ENCODE assay signal across 27 cellular contexts in the genomic region with DNA sequence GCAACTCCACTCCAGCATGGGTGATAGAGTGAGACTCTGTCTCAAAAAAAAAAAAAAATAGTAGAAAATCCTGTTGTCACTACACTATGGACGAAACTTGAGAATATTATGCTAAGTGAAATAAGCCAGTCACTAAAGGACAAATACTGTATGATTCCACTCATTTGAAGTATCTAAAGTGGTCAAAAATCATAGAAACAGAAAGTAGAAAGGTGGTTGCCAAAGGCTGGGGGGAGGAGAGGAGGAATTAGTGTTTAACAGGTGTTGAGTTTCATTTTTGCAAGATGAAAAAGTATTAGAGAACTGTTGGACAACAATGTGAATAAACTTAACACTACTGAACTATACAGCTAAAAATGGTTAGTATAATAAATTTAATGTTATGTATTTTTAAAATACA.
DNase-seq lines count a peak whose midpoint lies in the region; ATAC-seq and TF ChIP-seq lines count a peak whose summit lies in the region.
"Had no signal": no experiment of that assay in that cellular context is flagged by ENCODE, and none has a peak within 500 bp of the region (broad histone marks: within the 10 kb centered on the region; RNA-seq: fewer than 3 reads in every experiment).

No MANE protein-coding gene starts in this region.

- peaks cover 54% of the 10 kb centered on the region for H3K27me3 Mint-ChIP-seq in T-helper 17 cell

- peaks cover 5% of the 10 kb centered on the region for H3K4me1 Mint-ChIP-seq in T-helper 17 cell

- peaks cover 9% of the 10 kb centered on the region for H3K4me1 ChIP-seq in left ventricle myocardium inferior
- H3K4me1 ChIP-seq: A549, foreskin keratinocyte, pancreas had no signal

- no peak overlapping the region for H3K27ac ChIP-seq in left ventricle myocardium inferior (replicated peaks)
- H3K27ac ChIP-seq: A549; BLaER1 treated with 17β-estradiol and CSF1 and Interleukin-3, amounts not matched to agents 10 nM and 100 nM; brain microvascular endothelial cell; coronary artery; foreskin keratinocyte; pancreas had no signal

- TF ChIP-seq CTCF in GM12865 (IDR thresholded peaks at IDR 0.05; ENCODE audit: insufficient read depth, low read depth, low read length, missing control alignments) (no peak), left ventricle myocardium inferior (IDR thresholded peaks at IDR 0.05; ENCODE audit: borderline replicate concordance) (no peak)

- no peaks in the 10 kb centered on the region for H3K36me3 ChIP-seq in left ventricle myocardium inferior
- H3K36me3 ChIP-seq: BLaER1 treated with 17β-estradiol and CSF1 and Interleukin-3, amounts not matched to agents 10 nM and 100 nM; brain microvascular endothelial cell; pancreas had no signal

- DNase-seq in GM12865 (ENCODE audit: low read depth) (peak; percentile 63), left ventricle myocardium inferior (no peak), kidney glomerular epithelial cell (lab: John Stamatoyannopoulos, UW) (no peak), T-helper 17 cell (no peak)
- DNase-seq in NK-92 treated with Interleukin-12 subunit alpha and Interleukin-12 subunit beta, amount 100 ng/mL, for 24 hours (lab: John Stamatoyannopoulos, UW): no peak
- DNase-seq: activated B cell treated with CpG ODN at 0.5 μM for 24 hours; activated CD8-positive, alpha-beta memory T cell treated with anti-CD3 and anti-CD28 coated beads for 24 hours; activated naive CD8-positive, alpha-beta T cell treated with anti-CD3 and anti-CD28 coated beads, Interleukin-2, amount 10 ng/mL, durations not matched to agents 7 days and 5 days; brain microvascular endothelial cell; foreskin keratinocyte; hippocampal formation; islet precursor cell; naive thymus-derived CD4-positive, alpha-beta T cell; NCI-H526; pancreas; SIG-M5; stimulated activated naive CD8-positive, alpha-beta T cell treated with anti-CD3 and anti-CD28 coated beads, Interleukin-15, amount 100 ng/mL, for 72 hours; trophoblast cell had no signal

- intact Hi-C loops in left ventricle myocardium inferior (cut with micrococcal nuclease): loop anchor here (10.0 kb wide), 1 partner anchor 569 kb away; no protein-coding TSS in a partner anchor

- H3K9me3 ChIP-seq in left ventricle myocardium inferior (replicated peaks): peaks cover 11% of the 10 kb centered on the region
- no peaks in the 10 kb centered on the region for H3K9me3 ChIP-seq in T-helper 17 cell (ENCODE audit: control insufficient read depth, low read length, poor library complexity, severe bottlenecking)
- H3K9me3 ChIP-seq: A549, pancreas had no signal

- H3K4me3 ChIP-seq in GM12865 (ENCODE audit: low read depth, low read length) (no peak overlapping the region), left ventricle myocardium inferior (no peak overlapping the region)
- H3K4me3 ChIP-seq: A549; BLaER1 treated with 17β-estradiol and CSF1 and Interleukin-3, amounts not matched to agents 10 nM and 100 nM; coronary artery; pancreas had no signal

- ATAC-seq in GM19025 (IDR thresholded peaks at IDR 0.05; ENCODE audit: low read depth, unreplicated experiment) (peak; percentile 75), GM21723 (IDR thresholded peaks at IDR 0.05; ENCODE audit: unreplicated experiment) (peak; percentile 65), HG03135 (IDR thresholded peaks at IDR 0.05; ENCODE audit: unreplicated experiment) (peak; percentile 82), T-helper 17 cell (no peak)
- ATAC-seq: A549; foreskin keratinocyte; HCT116; naive thymus-derived CD4-positive, alpha-beta T cell; pancreas; stimulated activated naive CD8-positive, alpha-beta T cell treated with anti-CD3 and anti-CD28 coated beads, Interleukin-15, amount 100 ng/mL, for 72 hours had no signal

- H3K4me3 Mint-ChIP-seq in T-helper 17 cell: no peak overlapping the region
- H3K4me3 Mint-ChIP-seq: activated B cell treated with CpG ODN at 0.5 μM for 24 hours; activated naive CD8-positive, alpha-beta T cell treated with anti-CD3 and anti-CD28 coated beads, Interleukin-2, amount 10 ng/mL, durations not matched to agents 7 days and 5 days; activated T-helper 1 cell treated with anti-CD3 and anti-CD28 coated beads, Interleukin-12 subunit alpha, Interleukin-12 subunit beta, Interleukin-2, Interleukin-4 antibody, amounts not matched to agents 30 ng/mL and 10 ng/mL and 1 ng/mL, durations not matched to agents 14 hours and 24 hours and 36 hours; naive thymus-derived CD4-positive, alpha-beta T cell; stimulated activated naive CD8-positive, alpha-beta T cell treated with anti-CD3 and anti-CD28 coated beads, Interleukin-15, amount 100 ng/mL, for 72 hours; T-helper 1 cell treated with Interleukin-12 subunit alpha and Interleukin-12 subunit beta and Interleukin-4 antibody, amounts not matched to agents 30 μg/mL and 1 μg/mL, for 36 hours had no signal

- H3K36me3 Mint-ChIP-seq in T-helper 17 cell (ENCODE audit: low read depth): peaks cover 5% of the 10 kb centered on the region
- H3K36me3 Mint-ChIP-seq: activated naive CD8-positive, alpha-beta T cell treated with anti-CD3 and anti-CD28 coated beads, Interleukin-2, amount 10 ng/mL, durations not matched to agents 7 days and 5 days had no signal

- H3K27ac Mint-ChIP-seq in T-helper 17 cell: no peak overlapping the region
- H3K27ac Mint-ChIP-seq: activated B cell treated with CpG ODN at 0.5 μM for 24 hours; activated naive CD8-positive, alpha-beta T cell treated with anti-CD3 and anti-CD28 coated beads, Interleukin-2, amount 10 ng/mL, durations not matched to agents 7 days and 5 days; activated T-helper 1 cell treated with anti-CD3 and anti-CD28 coated beads, Interleukin-12 subunit alpha, Interleukin-12 subunit beta, Interleukin-2, Interleukin-4 antibody, amounts not matched to agents 30 ng/mL and 10 ng/mL and 1 ng/mL, durations not matched to agents 14 hours and 24 hours and 36 hours; naive thymus-derived CD4-positive, alpha-beta T cell; stimulated activated naive CD8-positive, alpha-beta T cell treated with anti-CD3 and anti-CD28 coated beads, Interleukin-15, amount 100 ng/mL, for 72 hours; T-helper 1 cell treated with Interleukin-12 subunit alpha and Interleukin-12 subunit beta and Interleukin-4 antibody, amounts not matched to agents 30 μg/mL and 1 μg/mL, for 36 hours had no signal

- H3K27me3 ChIP-seq in left ventricle myocardium inferior (ENCODE audit: low read depth): peaks cover 19% of the 10 kb centered on the region
- H3K27me3 ChIP-seq: BLaER1 treated with 17β-estradiol and CSF1 and Interleukin-3, amounts not matched to agents 10 nM and 100 nM; brain microvascular endothelial cell; foreskin keratinocyte; pancreas had no signal
